In genomic region chr18:28127763-28128737, GRCh38 we compare ENCODE assay signal across 1 cellular context.
A peak's percentile ranks its signal among the peaks of the same experiment; 100 is the strongest.
TF ChIP-seq lines count a peak whose summit lies in the region.

No MANE protein-coding gene starts in this region.

TF ChIP-seq in HepG2, 621 proteins besides CTCF, POLR2A, EP300 and RAD21 (continued from another document and continues in another):
- TF ChIP-seq, protein P1, sequence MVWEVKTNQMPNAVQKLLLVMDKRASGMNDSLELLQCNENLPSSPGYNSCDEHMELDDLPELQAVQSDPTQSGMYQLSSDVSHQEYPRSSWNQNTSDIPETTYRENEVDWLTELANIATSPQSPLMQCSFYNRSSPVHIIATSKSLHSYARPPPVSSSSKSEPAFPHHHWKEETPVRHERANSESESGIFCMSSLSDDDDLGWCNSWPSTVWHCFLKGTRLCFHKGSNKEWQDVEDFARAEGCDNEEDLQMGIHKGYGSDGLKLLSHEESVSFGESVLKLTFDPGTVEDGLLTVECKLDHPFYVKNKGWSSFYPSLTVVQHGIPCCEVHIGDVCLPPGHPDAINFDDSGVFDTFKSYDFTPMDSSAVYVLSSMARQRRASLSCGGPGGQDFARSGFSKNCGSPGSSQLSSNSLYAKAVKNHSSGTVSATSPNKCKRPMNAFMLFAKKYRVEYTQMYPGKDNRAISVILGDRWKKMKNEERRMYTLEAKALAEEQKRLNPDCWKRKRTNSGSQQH (CRISPR knock-in tag; IDR thresholded peaks at IDR 0.05; ENCODE audit: low read depth) = no peak
- TF ChIP-seq ATM (IDR thresholded peaks at IDR 0.05; ENCODE audit: borderline replicate concordance) (no peak), CSRNP2 (CRISPR knock-in tag; conservative IDR thresholded peaks at IDR 0.05; ENCODE audit: low read depth) (no peak), BCL6 (CRISPR knock-in tag; IDR thresholded peaks at IDR 0.05) (peak; percentile 89), FOSL2 (CRISPR knock-in tag; IDR thresholded peaks at IDR 0.05) (peak; percentile 94), HNF4G (IDR thresholded peaks at IDR 0.05; ENCODE audit: borderline replicate concordance, low read depth, low read length) (peak; percentile 18; the same call in 1 of the 2 replicates), HNF4G (CRISPR knock-in tag; IDR thresholded peaks at IDR 0.05; ENCODE audit: borderline replicate concordance, low read depth) (no peak), ZNF879 (CRISPR knock-in tag; IDR thresholded peaks at IDR 0.05) (no peak), ARID4A (CRISPR knock-in tag; IDR thresholded peaks at IDR 0.05; ENCODE audit: borderline replicate concordance) (peak; percentile 60; the same call in 1 of the 2 replicates), IRF2 (CRISPR knock-in tag; IDR thresholded peaks at IDR 0.05) (peak; percentile 64; the same call in 1 of the 2 replicates), HOXD1 (CRISPR knock-in tag; IDR thresholded peaks at IDR 0.05) (peak; percentile 96), ZNF878 (CRISPR knock-in tag; IDR thresholded peaks at IDR 0.05) (peak; percentile 37; the same call in 1 of the 2 replicates), PPARG (CRISPR knock-in tag; conservative IDR thresholded peaks at IDR 0.05) (peak; percentile 80), MEF2D (CRISPR knock-in tag; IDR thresholded peaks at IDR 0.05) (0 out of 2 replicates have a peak, but pooled peaks have one; percentile 31), ZNF782 (CRISPR knock-in tag; IDR thresholded peaks at IDR 0.05; ENCODE audit: borderline replicate concordance) (no peak), ZNF317 (CRISPR knock-in tag; IDR thresholded peaks at IDR 0.05) (peak; percentile 93), ZNF432 (CRISPR knock-in tag; IDR thresholded peaks at IDR 0.05; ENCODE audit: borderline replicate concordance) (no peak), SP1 (IDR thresholded peaks at IDR 0.05) (no peak), SP1 (CRISPR knock-in tag; IDR thresholded peaks at IDR 0.05) (0 out of 2 replicates have a peak, but pooled peaks have one; percentile 23), NR2C2 (CRISPR knock-in tag; IDR thresholded peaks at IDR 0.05; ENCODE audit: borderline replicate concordance) (peak; percentile 40; the same call in 1 of the 2 replicates), ELF3 (CRISPR knock-in tag; IDR thresholded peaks at IDR 0.05) (peak; percentile 73; the same call in 1 of the 2 replicates), ZNF580 (CRISPR knock-in tag; IDR thresholded peaks at IDR 0.05; ENCODE audit: borderline replicate concordance, low read depth) (peak; percentile 38; the same call in 1 of the 2 replicates), TFAP4 (IDR thresholded peaks at IDR 0.05; ENCODE audit: borderline replicate concordance, low read depth) (peak; percentile 12; the same call in 1 of the 2 replicates), IRX3 (CRISPR knock-in tag; IDR thresholded peaks at IDR 0.05; ENCODE audit: borderline replicate concordance, low read depth) (no peak)
- TF ChIP-seq, protein P2, sequence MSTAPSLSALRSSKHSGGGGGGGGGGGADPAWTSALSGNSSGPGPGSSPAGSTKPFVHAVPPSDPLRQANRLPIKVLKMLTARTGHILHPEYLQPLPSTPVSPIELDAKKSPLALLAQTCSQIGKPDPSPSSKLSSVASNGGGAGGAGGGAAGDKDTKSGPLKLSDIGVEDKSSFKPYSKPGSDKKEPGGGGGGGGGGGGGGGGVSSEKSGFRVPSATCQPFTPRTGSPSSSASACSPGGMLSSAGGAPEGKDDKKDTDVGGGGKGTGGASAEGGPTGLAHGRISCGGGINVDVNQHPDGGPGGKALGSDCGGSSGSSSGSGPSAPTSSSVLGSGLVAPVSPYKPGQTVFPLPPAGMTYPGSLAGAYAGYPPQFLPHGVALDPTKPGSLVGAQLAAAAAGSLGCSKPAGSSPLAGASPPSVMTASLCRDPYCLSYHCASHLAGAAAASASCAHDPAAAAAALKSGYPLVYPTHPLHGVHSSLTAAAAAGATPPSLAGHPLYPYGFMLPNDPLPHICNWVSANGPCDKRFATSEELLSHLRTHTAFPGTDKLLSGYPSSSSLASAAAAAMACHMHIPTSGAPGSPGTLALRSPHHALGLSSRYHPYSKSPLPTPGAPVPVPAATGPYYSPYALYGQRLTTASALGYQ (CRISPR knock-in tag; IDR thresholded peaks at IDR 0.05) = peak; percentile 68; the same call in 1 of the 2 replicates
- TF ChIP-seq, protein P3, sequence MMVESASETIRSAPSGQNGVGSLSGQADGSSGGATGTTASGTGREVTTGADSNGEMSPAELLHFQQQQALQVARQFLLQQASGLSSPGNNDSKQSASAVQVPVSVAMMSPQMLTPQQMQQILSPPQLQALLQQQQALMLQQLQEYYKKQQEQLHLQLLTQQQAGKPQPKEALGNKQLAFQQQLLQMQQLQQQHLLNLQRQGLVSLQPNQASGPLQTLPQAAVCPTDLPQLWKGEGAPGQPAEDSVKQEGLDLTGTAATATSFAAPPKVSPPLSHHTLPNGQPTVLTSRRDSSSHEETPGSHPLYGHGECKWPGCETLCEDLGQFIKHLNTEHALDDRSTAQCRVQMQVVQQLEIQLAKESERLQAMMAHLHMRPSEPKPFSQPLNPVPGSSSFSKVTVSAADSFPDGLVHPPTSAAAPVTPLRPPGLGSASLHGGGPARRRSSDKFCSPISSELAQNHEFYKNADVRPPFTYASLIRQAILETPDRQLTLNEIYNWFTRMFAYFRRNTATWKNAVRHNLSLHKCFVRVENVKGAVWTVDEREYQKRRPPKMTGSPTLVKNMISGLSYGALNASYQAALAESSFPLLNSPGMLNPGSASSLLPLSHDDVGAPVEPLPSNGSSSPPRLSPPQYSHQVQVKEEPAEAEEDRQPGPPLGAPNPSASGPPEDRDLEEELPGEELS (CRISPR knock-in tag; IDR thresholded peaks at IDR 0.05) = peak; percentile 93
- TF ChIP-seq, protein P4, sequence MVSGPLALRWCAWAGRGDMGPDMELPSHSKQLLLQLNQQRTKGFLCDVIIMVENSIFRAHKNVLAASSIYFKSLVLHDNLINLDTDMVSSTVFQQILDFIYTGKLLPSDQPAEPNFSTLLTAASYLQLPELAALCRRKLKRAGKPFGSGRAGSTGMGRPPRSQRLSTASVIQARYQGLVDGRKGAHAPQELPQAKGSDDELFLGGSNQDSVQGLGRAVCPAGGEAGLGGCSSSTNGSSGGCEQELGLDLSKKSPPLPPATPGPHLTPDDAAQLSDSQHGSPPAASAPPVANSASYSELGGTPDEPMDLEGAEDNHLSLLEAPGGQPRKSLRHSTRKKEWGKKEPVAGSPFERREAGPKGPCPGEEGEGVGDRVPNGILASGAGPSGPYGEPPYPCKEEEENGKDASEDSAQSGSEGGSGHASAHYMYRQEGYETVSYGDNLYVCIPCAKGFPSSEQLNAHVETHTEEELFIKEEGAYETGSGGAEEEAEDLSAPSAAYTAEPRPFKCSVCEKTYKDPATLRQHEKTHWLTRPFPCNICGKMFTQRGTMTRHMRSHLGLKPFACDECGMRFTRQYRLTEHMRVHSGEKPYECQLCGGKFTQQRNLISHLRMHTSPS (CRISPR knock-in tag; IDR thresholded peaks at IDR 0.05; ENCODE audit: low read depth) = 0 out of 2 replicates have a peak, but pooled peaks have one; percentile 28
- TF ChIP-seq, protein P5, sequence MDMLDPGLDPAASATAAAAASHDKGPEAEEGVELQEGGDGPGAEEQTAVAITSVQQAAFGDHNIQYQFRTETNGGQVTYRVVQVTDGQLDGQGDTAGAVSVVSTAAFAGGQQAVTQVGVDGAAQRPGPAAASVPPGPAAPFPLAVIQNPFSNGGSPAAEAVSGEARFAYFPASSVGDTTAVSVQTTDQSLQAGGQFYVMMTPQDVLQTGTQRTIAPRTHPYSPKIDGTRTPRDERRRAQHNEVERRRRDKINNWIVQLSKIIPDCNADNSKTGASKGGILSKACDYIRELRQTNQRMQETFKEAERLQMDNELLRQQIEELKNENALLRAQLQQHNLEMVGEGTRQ (IDR thresholded peaks at IDR 0.05; ENCODE audit: low read depth, low read length) = no peak
- TF ChIP-seq, protein P5 (CRISPR knock-in tag; IDR thresholded peaks at IDR 0.05; ENCODE audit: borderline replicate concordance) = no peak
- TF ChIP-seq, protein P6, sequence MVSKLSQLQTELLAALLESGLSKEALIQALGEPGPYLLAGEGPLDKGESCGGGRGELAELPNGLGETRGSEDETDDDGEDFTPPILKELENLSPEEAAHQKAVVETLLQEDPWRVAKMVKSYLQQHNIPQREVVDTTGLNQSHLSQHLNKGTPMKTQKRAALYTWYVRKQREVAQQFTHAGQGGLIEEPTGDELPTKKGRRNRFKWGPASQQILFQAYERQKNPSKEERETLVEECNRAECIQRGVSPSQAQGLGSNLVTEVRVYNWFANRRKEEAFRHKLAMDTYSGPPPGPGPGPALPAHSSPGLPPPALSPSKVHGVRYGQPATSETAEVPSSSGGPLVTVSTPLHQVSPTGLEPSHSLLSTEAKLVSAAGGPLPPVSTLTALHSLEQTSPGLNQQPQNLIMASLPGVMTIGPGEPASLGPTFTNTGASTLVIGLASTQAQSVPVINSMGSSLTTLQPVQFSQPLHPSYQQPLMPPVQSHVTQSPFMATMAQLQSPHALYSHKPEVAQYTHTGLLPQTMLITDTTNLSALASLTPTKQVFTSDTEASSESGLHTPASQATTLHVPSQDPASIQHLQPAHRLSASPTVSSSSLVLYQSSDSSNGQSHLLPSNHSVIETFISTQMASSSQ (IDR thresholded peaks at IDR 0.05; ENCODE audit: low read depth) = peak; percentile 96
- TF ChIP-seq, protein P6 (CRISPR knock-in tag; IDR thresholded peaks at IDR 0.05; ENCODE audit: borderline replicate concordance) = peak; percentile 98
